16 cellular contexts compared by ENCODE assay signal in genomic region chr15:67900621-67901147, GRCh38.
A peak's percentile ranks its signal among the peaks of the same experiment; 100 is the strongest.
DNase-seq lines count a peak whose midpoint lies in the region; ATAC-seq, FAIRE-seq and TF ChIP-seq lines count a peak whose summit lies in the region.
"Had no signal": no experiment of that assay in that cellular context is flagged by ENCODE, and none has a peak within 500 bp of the region (broad histone marks: within the 10 kb centered on the region; RNA-seq: fewer than 3 reads in every experiment).

No MANE protein-coding gene starts in this region.

- peaks cover 13% of the 10 kb centered on the region for H3K36me3 Mint-ChIP-seq in Calu3 (ENCODE audit: insufficient read depth, unreplicated experiment)
- H3K36me3 Mint-ChIP-seq in activated T-cell treated with anti-CD3 and anti-CD28 coated beads, Interleukin-2, amount 50 U/mL, for 4 hours (ENCODE audit: insufficient read depth) = no peaks in the 10 kb centered on the region

- CTCF ChIA-PET in Calu3 (lab: Charles Lee) = no interaction called here

- H3K4me1 ChIP-seq in Peyer's patch (peaks cover 0 to 15% (median 3%) of the 10 kb centered on the region in 4 donors), pancreas (no peaks in the 10 kb centered on the region)
- H3K4me1 ChIP-seq: BLaER1 had no signal

- no peak overlapping the region for H3K4me3 Mint-ChIP-seq in Calu3 (ENCODE audit: low read depth, unreplicated experiment)
- no peak overlapping the region for H3K4me3 Mint-ChIP-seq in activated T-cell treated with anti-CD3 and anti-CD28 coated beads, Interleukin-2, amount 50 U/mL, for 4 hours
- H3K4me3 Mint-ChIP-seq: CD8-positive, alpha-beta memory T cell; GM23338 had no signal

- H3K27me3 ChIP-seq in Peyer's patch = no peaks in the 10 kb centered on the region
- no peaks in the 10 kb centered on the region for H3K27me3 ChIP-seq in pancreas
- H3K27me3 ChIP-seq: BLaER1 had no signal

- TF ChIP-seq CTCF in Calu3 (IDR thresholded peaks at IDR 0.05; ENCODE audit: unreplicated experiment) (no peak), Peyer's patch (IDR thresholded peaks at IDR 0.05) (no peak), pancreas (IDR thresholded peaks at IDR 0.05) (no peak)

- H3K27me3 Mint-ChIP-seq in Calu3 (ENCODE audit: unreplicated experiment) = no peaks in the 10 kb centered on the region
- peaks cover 6% of the 10 kb centered on the region for H3K27me3 Mint-ChIP-seq in activated T-cell treated with anti-CD3 and anti-CD28 coated beads, Interleukin-2, amount 50 U/mL, for 4 hours (ENCODE audit: low read depth)

- H3K4me3 ChIP-seq in Peyer's patch = no peak overlapping the region
- no peak overlapping the region for H3K4me3 ChIP-seq in pancreas
- H3K4me3 ChIP-seq: BLaER1, GM12878, GM23338 had no signal

- H3K4me1 Mint-ChIP-seq in Calu3 (ENCODE audit: low read depth, unreplicated experiment) = peaks cover 24% of the 10 kb centered on the region
- H3K4me1 Mint-ChIP-seq in activated T-cell treated with anti-CD3 and anti-CD28 coated beads, Interleukin-2, amount 50 U/mL, for 4 hours (ENCODE audit: low read depth) = no peaks in the 10 kb centered on the region
- H3K4me1 Mint-ChIP-seq: CD8-positive, alpha-beta memory T cell had no signal

- FAIRE-seq in pancreas (lab: Jason Lieb, UNC) = peak; percentile 61
- FAIRE-seq in urothelium cell line (lab: Jason Lieb, UNC) = no peak
- FAIRE-seq: GM12878 had no signal

- H3K27ac ChIP-seq in Peyer's patch (peak overlapping the region in 3 of 4 donors; percentile 59 to 90 (median 81)), pancreas (peak overlapping the region in 1 of 4 donors; percentile 66)
- H3K27ac ChIP-seq: BLaER1 had no signal

- H3K9me3 ChIP-seq in Peyer's patch (no peaks in the 10 kb centered on the region), pancreas (no peaks in the 10 kb centered on the region)

- H3K9me3 Mint-ChIP-seq in Calu3 (ENCODE audit: low read depth, unreplicated experiment) = no peaks in the 10 kb centered on the region
- peaks cover under 1% of the 10 kb centered on the region for H3K9me3 Mint-ChIP-seq in activated T-cell treated with anti-CD3 and anti-CD28 coated beads, Interleukin-2, amount 50 U/mL, for 4 hours

- peak overlapping the region; percentile 55 for H3K27ac Mint-ChIP-seq in Calu3 (ENCODE audit: unreplicated experiment)
- H3K27ac Mint-ChIP-seq: CD8-positive, alpha-beta memory T cell; GM23338 had no signal

- H3K36me3 ChIP-seq in Peyer's patch (no peaks in the 10 kb centered on the region), pancreas (no peaks in the 10 kb centered on the region)
- H3K36me3 ChIP-seq: BLaER1 had no signal

- ATAC-seq in pancreas = no peak
- ATAC-seq in activated T-cell treated with anti-CD3 and anti-CD28 coated beads, Interleukin-2, amount 50 U/mL, for 4 hours = no peak
- ATAC-seq: GM12878, GM23338 had no signal

- no peak for DNase-seq in Calu3
- no peak for DNase-seq in Peyer's patch
- peak; percentile 33 for DNase-seq in amniotic epithelial cell (ENCODE audit: low read depth)
- DNase-seq in pancreas = no peak
- no peak for DNase-seq in urothelium cell line (ENCODE audit: low spot score)
- DNase-seq in activated T-cell treated with anti-CD3 and anti-CD28 coated beads, Interleukin-2, amount 50 U/mL, for 4 hours = no peak
- no peak for DNase-seq in mesenteric fat pad (ENCODE audit: low spot score)
- DNase-seq: 8988T; AML-193; Caco-2; CD8-positive, alpha-beta memory T cell; DMS53; H7 had no signal

- no peak for TF ChIP-seq POLR2A in Peyer's patch (IDR thresholded peaks at IDR 0.05)

- no TSS peak for BruUV-seq in Calu3 (replicated peaks; lab: Mats Ljungman, UMichigan)

- 98 to 100% methylated on average over 2 of the region's 2 CpGs for WGBS in pancreas, 2 donors

- intact Hi-C loops in Calu3 (cut with micrococcal nuclease; ENCODE audit: unreplicated experiment) = no loop called here
- intact Hi-C loops in pancreas (cut with DNase I) = no loop called here
